ENCODE assay signal across 2 cellular contexts in the genomic region with DNA sequence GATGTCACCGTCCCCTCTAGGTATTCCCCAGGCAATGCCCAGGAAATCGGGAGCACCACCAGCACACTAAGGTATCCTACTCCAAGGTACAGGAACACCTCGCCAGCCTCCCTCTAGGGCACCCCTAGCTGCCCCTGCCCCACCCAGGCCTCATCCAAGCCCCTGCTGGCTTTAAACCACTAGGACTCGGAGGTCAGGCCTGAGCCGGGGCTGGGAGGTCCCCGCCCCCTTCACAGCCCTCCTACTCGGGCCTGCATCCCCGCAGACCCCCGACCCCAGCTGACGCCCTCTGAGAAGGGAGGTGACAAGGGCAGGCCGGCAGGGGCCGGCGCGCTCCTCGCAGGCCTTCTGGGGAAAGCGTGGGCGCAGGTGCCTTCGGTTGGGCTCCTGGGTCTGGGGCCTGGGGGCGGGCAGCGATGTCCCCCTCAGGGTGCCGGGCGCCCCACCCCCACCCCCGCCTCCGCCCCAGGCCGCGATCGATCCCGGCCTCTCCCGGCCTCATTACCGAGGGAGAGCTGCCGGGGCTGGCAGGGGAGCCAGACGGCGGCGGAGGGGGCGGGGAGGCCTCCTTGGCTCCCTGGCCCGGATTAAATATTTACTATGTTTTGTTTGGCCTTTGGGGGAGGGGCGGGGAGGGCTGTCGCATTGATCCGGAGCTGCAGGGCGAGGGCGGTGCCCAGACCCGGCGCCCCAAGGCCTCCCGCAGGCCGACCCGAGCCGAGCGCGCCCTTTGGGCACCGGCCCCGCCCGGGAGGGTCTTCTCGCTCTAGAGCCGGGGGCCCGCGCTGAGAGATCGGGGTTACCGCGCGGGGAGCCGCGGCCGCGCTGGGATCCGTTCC.
A peak's percentile ranks its signal among the peaks of the same experiment; 100 is the strongest.
TF ChIP-seq lines count a peak whose summit lies in the region.

No MANE protein-coding gene starts in this region.

TF ChIP-seq in A549, 52 proteins besides CTCF, POLR2A, EP300 and RAD21:
- no peak for TF ChIP-seq HOXB5 (CRISPR knock-in tag; IDR thresholded peaks at IDR 0.05)
- TF ChIP-seq, protein P1, sequence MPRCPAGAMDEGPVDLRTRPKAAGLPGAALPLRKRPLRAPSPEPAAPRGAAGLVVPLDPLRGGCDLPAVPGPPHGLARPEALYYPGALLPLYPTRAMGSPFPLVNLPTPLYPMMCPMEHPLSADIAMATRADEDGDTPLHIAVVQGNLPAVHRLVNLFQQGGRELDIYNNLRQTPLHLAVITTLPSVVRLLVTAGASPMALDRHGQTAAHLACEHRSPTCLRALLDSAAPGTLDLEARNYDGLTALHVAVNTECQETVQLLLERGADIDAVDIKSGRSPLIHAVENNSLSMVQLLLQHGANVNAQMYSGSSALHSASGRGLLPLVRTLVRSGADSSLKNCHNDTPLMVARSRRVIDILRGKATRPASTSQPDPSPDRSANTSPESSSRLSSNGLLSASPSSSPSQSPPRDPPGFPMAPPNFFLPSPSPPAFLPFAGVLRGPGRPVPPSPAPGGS (IDR thresholded peaks at IDR 0.05), result peak; percentile 62; the same call in 1 of the 3 replicates
- TF ChIP-seq, protein P2, sequence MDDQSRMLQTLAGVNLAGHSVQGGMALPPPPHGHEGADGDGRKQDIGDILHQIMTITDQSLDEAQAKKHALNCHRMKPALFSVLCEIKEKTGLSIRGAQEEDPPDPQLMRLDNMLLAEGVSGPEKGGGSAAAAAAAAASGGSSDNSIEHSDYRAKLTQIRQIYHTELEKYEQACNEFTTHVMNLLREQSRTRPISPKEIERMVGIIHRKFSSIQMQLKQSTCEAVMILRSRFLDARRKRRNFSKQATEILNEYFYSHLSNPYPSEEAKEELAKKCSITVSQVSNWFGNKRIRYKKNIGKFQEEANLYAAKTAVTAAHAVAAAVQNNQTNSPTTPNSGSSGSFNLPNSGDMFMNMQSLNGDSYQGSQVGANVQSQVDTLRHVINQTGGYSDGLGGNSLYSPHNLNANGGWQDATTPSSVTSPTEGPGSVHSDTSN (IDR thresholded peaks at IDR 0.05), result 0 out of 2 replicates have a peak, but pooled peaks have one; percentile 25
- no peak for TF ChIP-seq ZFP36 (IDR thresholded peaks at IDR 0.05; ENCODE audit: borderline replicate concordance, partially characterized antibody)
- TF ChIP-seq CHD2 (IDR thresholded peaks at IDR 0.05; ENCODE audit: low read length, partially characterized antibody), result peak; percentile 44
- TF ChIP-seq MAX (IDR thresholded peaks at IDR 0.05), result 0 out of 2 replicates have a peak, but pooled peaks have one; percentile 2
- no peak for TF ChIP-seq CBX8 (IDR thresholded peaks at IDR 0.05)
- no peak for TF ChIP-seq NPAS2 (CRISPR knock-in tag; IDR thresholded peaks at IDR 0.05; ENCODE audit: borderline replicate concordance)
- TF ChIP-seq GATA3 (IDR thresholded peaks at IDR 0.05; ENCODE audit: borderline replicate concordance), result no peak
- TF ChIP-seq JUN (IDR thresholded peaks at IDR 0.05), result peak in 1 of 2 experiments; percentile 71; a peak in 3 of 5 replicates

TF ChIP-seq in H1, 55 proteins besides CTCF, POLR2A, EP300 and RAD21:
- TF ChIP-seq EGR1 (IDR thresholded peaks at IDR 0.05; ENCODE audit: borderline replicate concordance, low read depth, low read length) (peak; percentile 33; the same call in 1 of the 2 replicates), CTBP2 (IDR thresholded peaks at IDR 0.05; ENCODE audit: borderline replicate concordance, insufficient read depth, insufficient read length, low read length) (peak; percentile 8), RBBP5 (IDR thresholded peaks at IDR 0.05; ENCODE audit: borderline replicate concordance, low read depth, low read length) (0 out of 2 replicates have a peak, but pooled peaks have one; percentile 25), KDM5A (IDR thresholded peaks at IDR 0.05; ENCODE audit: low read length) (no peak), NANOG (IDR thresholded peaks at IDR 0.05; ENCODE audit: insufficient read depth, low read depth, low read length, poor library complexity, severe bottlenecking) (no peak), PHF8 (conservative IDR thresholded peaks at IDR 0.05; ENCODE audit: low read depth, low read length) (0 out of 2 replicates have a peak, but pooled peaks have one; percentile 19), TBP (IDR thresholded peaks at IDR 0.05; ENCODE audit: low read depth, low read length) (no peak), CHD1 (IDR thresholded peaks at IDR 0.05; ENCODE audit: low read depth, low read length) (no peak), RXRA (IDR thresholded peaks at IDR 0.05; ENCODE audit: insufficient read depth, low read depth, low read length) (no peak)
TF ChIP-seq in H1: peak in this region for 4.
